In the genomic region with DNA sequence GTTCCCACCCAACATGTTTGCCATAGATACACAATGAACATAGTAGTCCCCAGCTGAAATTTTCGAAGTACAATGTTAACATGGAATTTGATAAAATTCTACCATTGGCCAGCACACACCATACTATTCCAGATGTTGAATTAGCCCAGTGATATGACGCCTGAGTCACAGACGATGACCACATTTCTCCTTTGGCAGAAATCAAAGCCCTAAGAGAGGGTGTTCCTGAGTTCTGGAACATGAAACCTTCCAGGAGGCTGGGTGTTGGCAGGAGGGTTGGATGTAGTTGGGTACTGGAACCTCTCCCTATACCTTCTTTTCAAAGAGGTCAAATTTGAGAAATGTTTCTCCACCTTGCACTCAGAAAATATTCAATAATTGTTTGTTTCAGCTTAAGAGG, we compare ENCODE assay signal across 15 cellular contexts. TPM values are rescaled to one million over a fixed set of nuclear protein-coding genes. Genes with fewer than 3 reads are reported as not detected.
DNase-seq lines count a peak whose midpoint lies in the region; ATAC-seq and TF ChIP-seq lines count a peak whose summit lies in the region.
"Had no signal": no experiment of that assay in that cellular context is flagged by ENCODE, and none has a peak within 500 bp of the region (broad histone marks: within the 10 kb centered on the region; RNA-seq: fewer than 3 reads in every experiment).

No MANE protein-coding gene starts in this region.

- H3K36me3 ChIP-seq in SK-N-SH (replicated peaks in 1 of 2; ENCODE audit: control insufficient read depth in 1 of 2, insufficient read depth in 2 of 2, low read length in 1 of 2), result no peaks in the 10 kb centered on the region
- H3K36me3 ChIP-seq: prostate gland had no signal

- no peaks in the 10 kb centered on the region for H3K9me2 ChIP-seq in SK-N-SH

- no peak for TF ChIP-seq CTCF in SK-N-SH (IDR thresholded peaks at IDR 0.05)

- H3K4me1 ChIP-seq in SK-N-SH (ENCODE audit: control insufficient read depth in 1 of 2, insufficient read depth in 2 of 2, low read depth in 1 of 2, low read length in 1 of 2), result no peaks in the 10 kb centered on the region; a peak in 1 of 4 replicates
- H3K4me1 ChIP-seq: prostate gland had no signal

- POLR2A ChIA-PET in naive thymus-derived CD8-positive, alpha-beta T cell (lab: Charles Lee), result no interaction called here
- POLR2A ChIA-PET in SK-N-SH (lab: Yijun Ruan, JAX), result no interaction called here

- TF ChIP-seq EP300 in SK-N-SH (IDR thresholded peaks at IDR 0.05; ENCODE audit: borderline replicate concordance in 1 of 2, low read depth in 1 of 2, low read length in 1 of 2), result no peak

- peak overlapping the region; percentile 66 for H3K27ac Mint-ChIP-seq in activated naive CD4-positive, alpha-beta T cell treated with anti-CD3 and anti-CD28 coated beads, Interleukin-2, amount 50 U/mL, for 24 hours
- H3K27ac Mint-ChIP-seq in effector memory CD8-positive, alpha-beta T cell, result peak overlapping the region; percentile 32 to 91
- H3K27ac Mint-ChIP-seq in naive thymus-derived CD8-positive, alpha-beta T cell, result peak overlapping the region in 9 of 10 donors; percentile 36 to 99 (median 88)
- H3K27ac Mint-ChIP-seq: activated T-helper 2 cell treated with anti-CD3 and anti-CD28 coated beads, Interferon-gamma antibody, Interleukin-2, Interleukin-4, amounts not matched to agents 10 μg/mL and 5 μg/mL and 100 μg/mL, durations not matched to agents 14 hours and 24 hours and 36 hours had no signal

- H4K20me1 ChIP-seq in SK-N-SH (ENCODE audit: insufficient read depth), result no peaks in the 10 kb centered on the region

- no peaks in the 10 kb centered on the region for H3K9me3 Mint-ChIP-seq in activated naive CD4-positive, alpha-beta T cell treated with anti-CD3 and anti-CD28 coated beads, Interleukin-2, amount 50 U/mL, for 24 hours
- peaks cover 0 to 7% of the 10 kb centered on the region in 2 donors for H3K9me3 Mint-ChIP-seq in effector memory CD8-positive, alpha-beta T cell
- H3K9me3 Mint-ChIP-seq in naive thymus-derived CD8-positive, alpha-beta T cell, result no peaks in the 10 kb centered on the region
- H3K9me3 Mint-ChIP-seq: activated T-helper 2 cell treated with anti-CD3 and anti-CD28 coated beads, Interferon-gamma antibody, Interleukin-2, Interleukin-4, amounts not matched to agents 10 μg/mL and 5 μg/mL and 100 μg/mL, durations not matched to agents 14 hours and 24 hours and 36 hours had no signal

- DNase-seq in activated naive CD4-positive, alpha-beta T cell treated with Interleukin-2 at 50 U/mL for 16 hours, result no peak
- DNase-seq in M059J (ENCODE audit: low read depth) (peak; percentile 62), CD1c-positive myeloid dendritic cell (ENCODE audit: extremely low spot score) (no peak), SK-N-SH (no peak), NCI-H2171 (lab: John Stamatoyannopoulos, UW) (no peak)
- DNase-seq in effector memory CD8-positive, alpha-beta T cell, result no peak
- DNase-seq in naive thymus-derived CD8-positive, alpha-beta T cell, result no peak
- DNase-seq: DMS79 treated with DMSO at 0.1 percent for 48 hours; effector CD4-positive, alpha-beta T cell; left cardiac atrium; NCI-H1092 had no signal

- WGBS in SK-N-SH (ENCODE audit: low lambda C conversion rate), result 71% methylated on average over 3 of the region's 3 CpGs

- H3F3A ChIP-seq in SK-N-SH (replicated peaks; ENCODE audit: insufficient read depth), result no peaks in the 10 kb centered on the region

- H3K4me3 ChIP-seq in SK-N-SH (ENCODE audit: low read depth in 2 of 2, low read length in 1 of 2), result no peak overlapping the region
- H3K4me3 ChIP-seq: prostate gland had no signal

- no peak for ATAC-seq in effector memory CD8-positive, alpha-beta T cell (replicated peaks)
- no peak for ATAC-seq in naive thymus-derived CD8-positive, alpha-beta T cell

- no peaks in the 10 kb centered on the region for H3K79me2 ChIP-seq in SK-N-SH (ENCODE audit: insufficient read depth)

- H2AFZ ChIP-seq in SK-N-SH (ENCODE audit: low read depth), result no peak overlapping the region

- no peaks in the 10 kb centered on the region for H3K27me3 Mint-ChIP-seq in activated naive CD4-positive, alpha-beta T cell treated with anti-CD3 and anti-CD28 coated beads, Interleukin-2, amount 50 U/mL, for 24 hours
- no peaks in the 10 kb centered on the region for H3K27me3 Mint-ChIP-seq in effector memory CD8-positive, alpha-beta T cell
- H3K27me3 Mint-ChIP-seq in naive thymus-derived CD8-positive, alpha-beta T cell, result no peaks in the 10 kb centered on the region

- H3K4me3 Mint-ChIP-seq in activated naive CD4-positive, alpha-beta T cell treated with anti-CD3 and anti-CD28 coated beads, Interleukin-2, amount 50 U/mL, for 24 hours, result no peak overlapping the region
- H3K4me3 Mint-ChIP-seq in effector memory CD8-positive, alpha-beta T cell, result no peak overlapping the region
- H3K4me3 Mint-ChIP-seq in naive thymus-derived CD8-positive, alpha-beta T cell, result peak overlapping the region in 1 of 10 donors; percentile 12
- H3K4me3 Mint-ChIP-seq: type B pancreatic cell had no signal

- H3K4me2 ChIP-seq in SK-N-SH, result no peak overlapping the region

- H3K36me3 Mint-ChIP-seq in activated naive CD4-positive, alpha-beta T cell treated with anti-CD3 and anti-CD28 coated beads, Interleukin-2, amount 50 U/mL, for 24 hours, result no peaks in the 10 kb centered on the region
- peaks cover 3% of the 10 kb centered on the region for H3K36me3 Mint-ChIP-seq in effector memory CD8-positive, alpha-beta T cell (ENCODE audit: insufficient read depth)
- H3K36me3 Mint-ChIP-seq in naive thymus-derived CD8-positive, alpha-beta T cell, result no peaks in the 10 kb centered on the region

- H3K27me3 ChIP-seq in SK-N-SH (ENCODE audit: insufficient read depth), result no peaks in the 10 kb centered on the region

- no peak overlapping the region for H3K27ac ChIP-seq in SK-N-SH (ENCODE audit: low read depth in 2 of 2, low read length in 1 of 2)
- H3K27ac ChIP-seq: prostate gland had no signal

- CTCF ChIA-PET in SK-N-SH (lab: Yijun Ruan, JAX), result no interaction called here

- no peak for TF ChIP-seq RAD21 in SK-N-SH (IDR thresholded peaks at IDR 0.05; ENCODE audit: low read length)

- peaks cover 64% of the 10 kb centered on the region for H3K4me1 Mint-ChIP-seq in activated naive CD4-positive, alpha-beta T cell treated with anti-CD3 and anti-CD28 coated beads, Interleukin-2, amount 50 U/mL, for 24 hours
- H3K4me1 Mint-ChIP-seq in effector memory CD8-positive, alpha-beta T cell (ENCODE audit: low read depth in 2 of 2), result peaks cover 22 to 23% of the 10 kb centered on the region in 2 donors
- H3K4me1 Mint-ChIP-seq in naive thymus-derived CD8-positive, alpha-beta T cell, result peaks cover 38 to 57% (median 48%) of the 10 kb centered on the region in 4 donors

- H3K9ac ChIP-seq in SK-N-SH, result no peak overlapping the region

- no peaks in the 10 kb centered on the region for H3K9me3 ChIP-seq in SK-N-SH
- H3K9me3 ChIP-seq: prostate gland had no signal

TF ChIP-seq in SK-N-SH, 30 proteins besides CTCF, POLR2A, EP300 and RAD21:
- TF ChIP-seq MXI1 (IDR thresholded peaks at IDR 0.05; ENCODE audit: low read depth, low read length), result no peak
- no peak for TF ChIP-seq FOSL2 (IDR thresholded peaks at IDR 0.05; ENCODE audit: borderline replicate concordance, low read depth)
- no peak for TF ChIP-seq SMC3 (IDR thresholded peaks at IDR 0.05; ENCODE audit: low read depth, low read length)
- no peak for TF ChIP-seq FOXJ3 (CRISPR knock-in tag; IDR thresholded peaks at IDR 0.05)

RNA-seq across cellular contexts. Expression of a gene that starts 37.8 kb away (rescaled TPM):
- total RNA-seq in M059J (2014; rRNA removed; shearing (Covaris generic)), result 2.6 and 3.6 TPM in 2 replicates
- 1 to 10 TPM; 1.4 TPM for total RNA-seq in naive thymus-derived CD8-positive, alpha-beta T cell
- polyA plus RNA-seq in naive thymus-derived CD8-positive, alpha-beta T cell, result 1 to 10 TPM in 2 of 3 donors, under 1 TPM in 1; 0.40 to 2.3 (median 1.7) TPM
- 0.08 and 0.11 TPM in 2 replicates for polyA plus RNA-seq in SK-N-SH (2012; rRNA removed)
- polyA plus RNA-seq in SK-N-SH (2012; cell fraction: cytosol; rRNA removed), result 0.08 and 0.25 TPM in 2 replicates
- polyA plus RNA-seq in SK-N-SH (2012; cell fraction: nucleus; rRNA removed), result not detected in 2 replicates
- total RNA-seq: activated T-helper 2 cell treated with anti-CD3 and anti-CD28 coated beads, Interferon-gamma antibody, Interleukin-2, Interleukin-4, amounts not matched to agents 10 μg/mL and 5 μg/mL and 100 μg/mL, durations not matched to agents 14 hours and 24 hours and 36 hours had no signal
